ENCODE assay signal across 1 cellular context in the genomic region with DNA sequence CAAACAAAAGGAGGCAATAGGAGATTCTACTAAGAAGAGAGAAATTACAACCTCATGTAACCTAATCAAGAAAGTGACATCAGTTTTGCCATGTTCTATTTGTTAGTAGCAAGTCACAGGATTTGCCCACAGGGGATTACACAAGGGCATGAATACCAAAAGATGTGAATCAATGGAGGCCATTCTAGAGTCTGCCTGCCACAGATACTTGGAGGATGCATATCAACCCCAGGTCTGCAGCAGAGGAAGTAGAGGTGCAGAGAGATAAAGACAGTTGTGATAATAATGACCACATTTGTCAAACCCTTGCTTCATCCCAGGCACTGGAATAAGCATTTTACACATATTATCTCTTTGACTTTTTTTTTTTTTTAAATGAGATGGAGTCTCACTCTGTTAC.
TF ChIP-seq lines count a peak whose summit lies in the region.

No MANE protein-coding gene starts in this region.

TF ChIP-seq in GM23338, 12 proteins besides CTCF, POLR2A, EP300 and RAD21:
- TF ChIP-seq, protein P1, sequence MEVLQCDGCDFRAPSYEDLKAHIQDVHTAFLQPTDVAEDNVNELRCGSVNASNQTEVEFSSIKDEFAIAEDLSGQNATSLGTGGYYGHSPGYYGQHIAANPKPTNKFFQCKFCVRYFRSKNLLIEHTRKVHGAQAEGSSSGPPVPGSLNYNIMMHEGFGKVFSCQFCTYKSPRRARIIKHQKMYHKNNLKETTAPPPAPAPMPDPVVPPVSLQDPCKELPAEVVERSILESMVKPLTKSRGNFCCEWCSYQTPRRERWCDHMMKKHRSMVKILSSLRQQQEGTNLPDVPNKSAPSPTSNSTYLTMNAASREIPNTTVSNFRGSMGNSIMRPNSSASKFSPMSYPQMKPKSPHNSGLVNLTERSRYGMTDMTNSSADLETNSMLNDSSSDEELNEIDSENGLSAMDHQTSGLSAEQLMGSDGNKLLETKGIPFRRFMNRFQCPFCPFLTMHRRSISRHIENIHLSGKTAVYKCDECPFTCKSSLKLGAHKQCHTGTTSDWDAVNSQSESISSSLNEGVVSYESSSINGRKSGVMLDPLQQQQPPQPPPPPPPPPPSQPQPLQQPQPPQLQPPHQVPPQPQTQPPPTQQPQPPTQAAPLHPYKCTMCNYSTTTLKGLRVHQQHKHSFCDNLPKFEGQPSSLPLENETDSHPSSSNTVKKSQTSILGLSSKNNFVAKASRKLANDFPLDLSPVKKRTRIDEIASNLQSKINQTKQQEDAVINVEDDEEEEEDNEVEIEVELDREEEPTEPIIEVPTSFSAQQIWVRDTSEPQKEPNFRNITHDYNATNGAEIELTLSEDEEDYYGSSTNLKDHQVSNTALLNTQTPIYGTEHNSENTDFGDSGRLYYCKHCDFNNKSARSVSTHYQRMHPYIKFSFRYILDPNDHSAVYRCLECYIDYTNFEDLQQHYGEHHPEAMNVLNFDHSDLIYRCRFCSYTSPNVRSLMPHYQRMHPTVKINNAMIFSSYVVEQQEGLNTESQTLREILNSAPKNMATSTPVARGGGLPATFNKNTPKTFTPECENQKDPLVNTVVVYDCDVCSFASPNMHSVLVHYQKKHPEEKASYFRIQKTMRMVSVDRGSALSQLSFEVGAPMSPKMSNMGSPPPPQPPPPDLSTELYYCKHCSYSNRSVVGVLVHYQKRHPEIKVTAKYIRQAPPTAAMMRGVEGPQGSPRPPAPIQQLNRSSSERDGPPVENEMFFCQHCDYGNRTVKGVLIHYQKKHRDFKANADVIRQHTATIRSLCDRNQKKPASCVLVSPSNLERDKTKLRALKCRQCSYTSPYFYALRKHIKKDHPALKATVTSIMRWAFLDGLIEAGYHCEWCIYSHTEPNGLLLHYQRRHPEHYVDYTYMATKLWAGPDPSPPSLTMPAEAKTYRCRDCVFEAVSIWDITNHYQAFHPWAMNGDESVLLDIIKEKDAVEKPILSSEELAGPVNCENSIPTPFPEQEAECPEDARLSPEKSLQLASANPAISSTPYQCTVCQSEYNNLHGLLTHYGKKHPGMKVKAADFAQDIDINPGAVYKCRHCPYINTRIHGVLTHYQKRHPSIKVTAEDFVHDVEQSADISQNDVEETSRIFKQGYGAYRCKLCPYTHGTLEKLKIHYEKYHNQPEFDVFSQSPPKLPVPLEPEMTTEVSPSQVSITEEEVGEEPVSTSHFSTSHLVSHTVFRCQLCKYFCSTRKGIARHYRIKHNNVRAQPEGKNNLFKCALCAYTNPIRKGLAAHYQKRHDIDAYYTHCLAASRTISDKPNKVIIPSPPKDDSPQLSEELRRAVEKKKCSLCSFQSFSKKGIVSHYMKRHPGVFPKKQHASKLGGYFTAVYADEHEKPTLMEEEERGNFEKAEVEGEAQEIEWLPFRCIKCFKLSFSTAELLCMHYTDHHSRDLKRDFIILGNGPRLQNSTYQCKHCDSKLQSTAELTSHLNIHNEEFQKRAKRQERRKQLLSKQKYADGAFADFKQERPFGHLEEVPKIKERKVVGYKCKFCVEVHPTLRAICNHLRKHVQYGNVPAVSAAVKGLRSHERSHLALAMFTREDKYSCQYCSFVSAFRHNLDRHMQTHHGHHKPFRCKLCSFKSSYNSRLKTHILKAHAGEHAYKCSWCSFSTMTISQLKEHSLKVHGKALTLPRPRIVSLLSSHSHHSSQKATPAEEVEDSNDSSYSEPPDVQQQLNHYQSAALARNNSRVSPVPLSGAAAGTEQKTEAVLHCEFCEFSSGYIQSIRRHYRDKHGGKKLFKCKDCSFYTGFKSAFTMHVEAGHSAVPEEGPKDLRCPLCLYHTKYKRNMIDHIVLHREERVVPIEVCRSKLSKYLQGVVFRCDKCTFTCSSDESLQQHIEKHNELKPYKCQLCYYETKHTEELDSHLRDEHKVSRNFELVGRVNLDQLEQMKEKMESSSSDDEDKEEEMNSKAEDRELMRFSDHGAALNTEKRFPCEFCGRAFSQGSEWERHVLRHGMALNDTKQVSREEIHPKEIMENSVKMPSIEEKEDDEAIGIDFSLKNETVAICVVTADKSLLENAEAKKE (CRISPR knock-in tag; IDR thresholded peaks at IDR 0.05): no peak
- no peak for TF ChIP-seq ZNF331 (CRISPR knock-in tag; IDR thresholded peaks at IDR 0.05; ENCODE audit: low read depth)
- no peak for TF ChIP-seq CREB1 (CRISPR knock-in tag; IDR thresholded peaks at IDR 0.05; ENCODE audit: low read depth)
- no peak for TF ChIP-seq EZH2phosphoT487 (IDR thresholded peaks at IDR 0.05; ENCODE audit: unreplicated experiment)
- TF ChIP-seq POLR2AphosphoS5 (IDR thresholded peaks at IDR 0.05; ENCODE audit: low read depth): no peak
- TF ChIP-seq JUNB (IDR thresholded peaks at IDR 0.05; ENCODE audit: unreplicated experiment): no peak
- TF ChIP-seq, protein P2, sequence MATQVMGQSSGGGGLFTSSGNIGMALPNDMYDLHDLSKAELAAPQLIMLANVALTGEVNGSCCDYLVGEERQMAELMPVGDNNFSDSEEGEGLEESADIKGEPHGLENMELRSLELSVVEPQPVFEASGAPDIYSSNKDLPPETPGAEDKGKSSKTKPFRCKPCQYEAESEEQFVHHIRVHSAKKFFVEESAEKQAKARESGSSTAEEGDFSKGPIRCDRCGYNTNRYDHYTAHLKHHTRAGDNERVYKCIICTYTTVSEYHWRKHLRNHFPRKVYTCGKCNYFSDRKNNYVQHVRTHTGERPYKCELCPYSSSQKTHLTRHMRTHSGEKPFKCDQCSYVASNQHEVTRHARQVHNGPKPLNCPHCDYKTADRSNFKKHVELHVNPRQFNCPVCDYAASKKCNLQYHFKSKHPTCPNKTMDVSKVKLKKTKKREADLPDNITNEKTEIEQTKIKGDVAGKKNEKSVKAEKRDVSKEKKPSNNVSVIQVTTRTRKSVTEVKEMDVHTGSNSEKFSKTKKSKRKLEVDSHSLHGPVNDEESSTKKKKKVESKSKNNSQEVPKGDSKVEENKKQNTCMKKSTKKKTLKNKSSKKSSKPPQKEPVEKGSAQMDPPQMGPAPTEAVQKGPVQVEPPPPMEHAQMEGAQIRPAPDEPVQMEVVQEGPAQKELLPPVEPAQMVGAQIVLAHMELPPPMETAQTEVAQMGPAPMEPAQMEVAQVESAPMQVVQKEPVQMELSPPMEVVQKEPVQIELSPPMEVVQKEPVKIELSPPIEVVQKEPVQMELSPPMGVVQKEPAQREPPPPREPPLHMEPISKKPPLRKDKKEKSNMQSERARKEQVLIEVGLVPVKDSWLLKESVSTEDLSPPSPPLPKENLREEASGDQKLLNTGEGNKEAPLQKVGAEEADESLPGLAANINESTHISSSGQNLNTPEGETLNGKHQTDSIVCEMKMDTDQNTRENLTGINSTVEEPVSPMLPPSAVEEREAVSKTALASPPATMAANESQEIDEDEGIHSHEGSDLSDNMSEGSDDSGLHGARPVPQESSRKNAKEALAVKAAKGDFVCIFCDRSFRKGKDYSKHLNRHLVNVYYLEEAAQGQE (IDR thresholded peaks at IDR 0.05; ENCODE audit: unreplicated experiment): no peak
- TF ChIP-seq, protein P3, sequence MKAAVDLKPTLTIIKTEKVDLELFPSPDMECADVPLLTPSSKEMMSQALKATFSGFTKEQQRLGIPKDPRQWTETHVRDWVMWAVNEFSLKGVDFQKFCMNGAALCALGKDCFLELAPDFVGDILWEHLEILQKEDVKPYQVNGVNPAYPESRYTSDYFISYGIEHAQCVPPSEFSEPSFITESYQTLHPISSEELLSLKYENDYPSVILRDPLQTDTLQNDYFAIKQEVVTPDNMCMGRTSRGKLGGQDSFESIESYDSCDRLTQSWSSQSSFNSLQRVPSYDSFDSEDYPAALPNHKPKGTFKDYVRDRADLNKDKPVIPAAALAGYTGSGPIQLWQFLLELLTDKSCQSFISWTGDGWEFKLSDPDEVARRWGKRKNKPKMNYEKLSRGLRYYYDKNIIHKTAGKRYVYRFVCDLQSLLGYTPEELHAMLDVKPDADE (IDR thresholded peaks at IDR 0.05): no peak
- TF ChIP-seq STAT1 (IDR thresholded peaks at IDR 0.05; ENCODE audit: unreplicated experiment): no peak
- TF ChIP-seq EZH2 (IDR thresholded peaks at IDR 0.05; ENCODE audit: low read depth, unreplicated experiment): no peak
- no peak for TF ChIP-seq ZNF114 (CRISPR knock-in tag; IDR thresholded peaks at IDR 0.05)
- no peak for TF ChIP-seq NANOG (IDR thresholded peaks at IDR 0.05; ENCODE audit: borderline replicate concordance)
